ENCODE assay signal across 8 cellular contexts in the genomic region with DNA sequence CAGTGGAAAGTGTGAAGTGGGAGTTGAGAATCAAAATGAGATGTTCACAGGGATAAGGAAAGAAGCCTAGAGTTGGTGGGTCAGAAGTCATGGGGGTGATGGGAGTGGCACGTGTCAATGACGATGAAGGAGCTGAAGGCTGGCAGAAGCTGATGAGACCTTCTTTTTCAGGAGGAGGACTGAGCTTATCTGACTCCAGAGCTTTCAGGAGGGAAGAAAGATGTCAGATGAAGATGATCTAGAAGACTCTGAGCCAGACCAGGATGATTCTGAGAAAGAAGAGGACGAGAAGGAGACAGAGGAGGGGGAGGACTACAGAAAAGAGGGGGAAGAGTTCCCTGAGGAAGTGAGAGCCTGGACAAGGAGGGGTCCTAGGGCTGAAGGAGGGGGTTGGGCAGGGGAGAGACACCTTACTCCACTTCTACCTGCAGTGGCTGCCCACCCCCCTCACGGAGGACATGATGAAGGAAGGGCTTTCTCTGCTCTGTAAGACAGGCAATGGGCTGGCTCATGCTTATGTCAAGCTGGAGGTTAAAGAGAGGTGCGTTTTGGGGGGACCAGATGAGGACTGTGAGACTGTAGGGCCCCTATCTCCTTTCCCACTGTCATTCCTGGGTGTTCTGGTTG. TPM values are rescaled to one million over a fixed set of nuclear protein-coding genes. Genes with fewer than 3 reads are reported as not detected.
DNase-seq lines count a peak whose midpoint lies in the region; ATAC-seq and TF ChIP-seq lines count a peak whose summit lies in the region.

No MANE protein-coding gene starts in this region.

- TF ChIP-seq CTCF in VCaP (conservative IDR thresholded peaks at IDR 0.05) (no peak), suprapubic skin (IDR thresholded peaks at IDR 0.05) (no peak)

- in situ Hi-C loops in GM23248 (cut with MboI) = no loop called here

- 33 to 39% methylated on average over 4 to 5 of the region's 5 CpGs for WGBS in GM23248 (ENCODE audit: low coverage in 1 of 2, low lambda C conversion rate in 2 of 2, missing lambda C conversion rate in 2 of 2), 2 experiments
- WGBS in suprapubic skin = 67% methylated on average over 5 of the region's 5 CpGs

- no peak for TF ChIP-seq POLR2A in suprapubic skin (IDR thresholded peaks at IDR 0.05)

- H4K20me1 ChIP-seq in GM23248 (ENCODE audit: insufficient read depth) = no peaks in the 10 kb centered on the region

- no peak for TF ChIP-seq EP300 in suprapubic skin (IDR thresholded peaks at IDR 0.05)

- peak overlapping the region; percentile 96 for H3K9ac ChIP-seq in GM23248
- no peak overlapping the region for H3K9ac ChIP-seq in iPS-15b (ENCODE audit: low read depth, low read length)

- no peaks in the 10 kb centered on the region for H3K9me3 ChIP-seq in GM23248 (ENCODE audit: low read depth)
- H3K9me3 ChIP-seq in iPS-15b (ENCODE audit: control insufficient read depth, insufficient read depth, low read length) = no peaks in the 10 kb centered on the region
- H3K9me3 ChIP-seq in suprapubic skin = no peaks in the 10 kb centered on the region

- H3K27me3 ChIP-seq in GM23248 (replicated peaks; ENCODE audit: insufficient read depth) (no peaks in the 10 kb centered on the region), iPS-15b (ENCODE audit: control insufficient read depth, insufficient read depth, low read length) (peaks cover 9% of the 10 kb centered on the region), suprapubic skin (no peaks in the 10 kb centered on the region)

- H3K36me3 ChIP-seq in GM23248 (ENCODE audit: low read depth) = no peaks in the 10 kb centered on the region
- no peaks in the 10 kb centered on the region for H3K36me3 ChIP-seq in iPS-15b (ENCODE audit: control insufficient read depth, insufficient read depth, low read length)
- H3K36me3 ChIP-seq in suprapubic skin = peaks cover 4% of the 10 kb centered on the region

- H3K27ac ChIP-seq in GM23248 = peak overlapping the region; percentile 75
- peak overlapping the region; percentile 67 for H3K27ac ChIP-seq in VCaP
- no peak overlapping the region for H3K27ac ChIP-seq in suprapubic skin

- H3K4me1 ChIP-seq in GM23248 (ENCODE audit: insufficient read depth) (peaks cover 8% of the 10 kb centered on the region; the same call in 1 of the 2 replicates), iPS-15b (ENCODE audit: control insufficient read depth, insufficient read depth, low read length) (peaks cover 15% of the 10 kb centered on the region), suprapubic skin (peaks cover 12% of the 10 kb centered on the region)

- H3K4me3 ChIP-seq in GM23248 (peak overlapping the region; percentile 97), iPS-15b (ENCODE audit: low read depth, low read length) (peak overlapping the region; percentile 86), suprapubic skin (peak overlapping the region; percentile 55)

- no peaks in the 10 kb centered on the region for H3K79me2 ChIP-seq in GM23248 (ENCODE audit: insufficient read depth)

- H3K4me2 ChIP-seq in GM23248 (ENCODE audit: unreplicated experiment) = peak overlapping the region; percentile 100

- DNase-seq in GM23248 (no peak), suprapubic skin (ENCODE audit: low spot score in 2 of 2) (no peak), ecto neural progenitor cell (ENCODE audit: low spot score) (no peak)

- no peaks in the 10 kb centered on the region for H3K9me2 ChIP-seq in GM23248 (ENCODE audit: insufficient read depth)

- no peaks in the 10 kb centered on the region for H3F3A ChIP-seq in GM23248 (ENCODE audit: insufficient read depth)

- ATAC-seq in HG03175 (IDR thresholded peaks at IDR 0.05; ENCODE audit: unreplicated experiment) (no peak), GM18511 (IDR thresholded peaks at IDR 0.05; ENCODE audit: unreplicated experiment) (no peak), GM19328 (IDR thresholded peaks at IDR 0.05; ENCODE audit: unreplicated experiment) (no peak)

- H2AFZ ChIP-seq in GM23248 = peak overlapping the region; percentile 97

RNA-seq across cellular contexts. Expression of gene LRRC23, which starts 0.9 kb away (rescaled TPM):
- total RNA-seq in GM23248 (2014; rRNA removed; shearing (Covaris generic)) = 4.3 and 4.6 TPM in 2 replicates
- polyA plus RNA-seq in GM23248 (2016; fragmentation: Nextera tagmentation; extraction: Ambion mirVana) = 4.5 and 6.2 TPM in 2 replicates
- 10 to 100 TPM in 2 of 4 donors, 1 to 10 TPM in 2; 4.3 to 15.8 (median 8.5) TPM for total RNA-seq in suprapubic skin

RNA-seq across cellular contexts. Expression of gene ENO2, which starts 8.9 kb away (rescaled TPM):
- 10.1 and 16.3 TPM in 2 replicates for total RNA-seq in GM23248 (2014; rRNA removed; shearing (Covaris generic))
- polyA plus RNA-seq in GM23248 (2016; fragmentation: Nextera tagmentation; extraction: Ambion mirVana) = 32.8 and 34.2 TPM in 2 replicates
- 10 to 100 TPM in 1 of 4 donors, 1 to 10 TPM in 3; 1.3 to 15.4 (median 6.9) TPM for total RNA-seq in suprapubic skin

RNA-seq across cellular contexts. Expression of gene ATN1, which starts 22.2 kb away (rescaled TPM):
- 6.5 and 8.7 TPM in 2 replicates for total RNA-seq in GM23248 (2014; rRNA removed; shearing (Covaris generic))
- 13.3 and 14.7 TPM in 2 replicates for polyA plus RNA-seq in GM23248 (2016; fragmentation: Nextera tagmentation; extraction: Ambion mirVana)
- 100 to 1,000 TPM in 1 of 4 donors, 10 to 100 TPM in 3; 58.4 to 137 (median 67.7) TPM for total RNA-seq in suprapubic skin

RNA-seq across cellular contexts. Expression of gene SPSB2, which starts 32.4 kb away (rescaled TPM):
- total RNA-seq in GM23248 (2014; rRNA removed; shearing (Covaris generic)) = 4.4 and 4.6 TPM in 2 replicates
- polyA plus RNA-seq in GM23248 (2016; fragmentation: Nextera tagmentation; extraction: Ambion mirVana) = 4.1 and 4.8 TPM in 2 replicates
- 10 to 100 TPM in 1 of 4 donors, 1 to 10 TPM in 3; 3.0 to 16.5 (median 7.5) TPM for total RNA-seq in suprapubic skin

RNA-seq across cellular contexts. Expression of gene RNU7-1, which starts 38.1 kb away (rescaled TPM):
- total RNA-seq in GM23248 (2014; rRNA removed; shearing (Covaris generic)) = not detected in 2 replicates
- polyA plus RNA-seq in GM23248 (2016; fragmentation: Nextera tagmentation; extraction: Ambion mirVana) = not detected in 2 replicates
- not detected for total RNA-seq in suprapubic skin
